16 cellular contexts compared by ENCODE assay signal in genomic region chr7:79357101-79357500, GRCh38.
DNase-seq lines count a peak whose midpoint lies in the region; ATAC-seq, FAIRE-seq and TF ChIP-seq lines count a peak whose summit lies in the region.
"Had no signal": no experiment of that assay in that cellular context is flagged by ENCODE, and none has a peak within 500 bp of the region (broad histone marks: within the 10 kb centered on the region; RNA-seq: fewer than 3 reads in every experiment).

No MANE protein-coding gene starts in this region.

- no TSS peak for BruUV-seq in Panc1 (replicated peaks; lab: Mats Ljungman, UMichigan)

- H3K4me1 ChIP-seq in heart left ventricle = peaks cover 0 to 13% (median 0%) of the 10 kb centered on the region in 12 donors
- H3K4me1 ChIP-seq in Panc1 (ENCODE audit: control insufficient read depth, insufficient read depth, low read length) = peaks cover 19% of the 10 kb centered on the region
- H3K4me1 ChIP-seq: BLaER1 treated with 17β-estradiol and CSF1 and Interleukin-3, amounts not matched to agents 10 nM and 100 nM; HAP-1 had no signal

- in situ Hi-C loops in Panc1 (cut with HindIII; ENCODE audit: low pct_unique_long_range_greater_than_20kb, low sequenced_read_pairs) = no loop called here

- ATAC-seq in heart left ventricle = peak in 3 of 4 donors; percentile 37 to 61 (median 41)
- ATAC-seq in Panc1 = no peak
- ATAC-seq: CD8-positive, alpha-beta T cell; GM12878 had no signal

- no peaks in the 10 kb centered on the region for H3K36me3 ChIP-seq in heart left ventricle
- H3K36me3 ChIP-seq in Panc1 (ENCODE audit: control insufficient read depth, insufficient read depth, low read length) = no peaks in the 10 kb centered on the region
- H3K36me3 ChIP-seq: BLaER1 treated with 17β-estradiol and CSF1 and Interleukin-3, amounts not matched to agents 10 nM and 100 nM; HAP-1 had no signal

- peaks cover 0 to 20% (median 0%) of the 10 kb centered on the region in 12 donors for H3K9me3 ChIP-seq in heart left ventricle
- peaks cover 5% of the 10 kb centered on the region; the same call in 1 of the 2 replicates for H3K9me3 ChIP-seq in Panc1 (ENCODE audit: control insufficient read depth, insufficient read depth, low read depth, low read length)
- H3K9me3 ChIP-seq: BLaER1 treated with 17β-estradiol and CSF1 and Interleukin-3, amounts not matched to agents 10 nM and 100 nM; HAP-1 had no signal

- H3K4me3 ChIP-seq in heart left ventricle (no peak overlapping the region), Panc1 (ENCODE audit: low read depth in 2 of 2, low read length in 2 of 2) (no peak overlapping the region)
- H3K4me3 ChIP-seq: BLaER1 treated with 17β-estradiol and CSF1 and Interleukin-3, amounts not matched to agents 10 nM and 100 nM; GM12878; HAP-1 had no signal

- 4 to 59% (median 57%) methylated on average over 1 of the region's 1 CpG for WGBS in heart left ventricle, 4 donors

- TF ChIP-seq POLR2A in heart left ventricle (IDR thresholded peaks at IDR 0.05) = no peak
- TF ChIP-seq POLR2A in H54 (IDR thresholded peaks at IDR 0.05; ENCODE audit: low read depth, low read length) = no peak

- no peaks in the 10 kb centered on the region for H3K27me3 ChIP-seq in heart left ventricle
- H3K27me3 ChIP-seq in Panc1 (ENCODE audit: control insufficient read depth, insufficient read depth, low read length) = no peaks in the 10 kb centered on the region
- H3K27me3 ChIP-seq: BLaER1 treated with 17β-estradiol and CSF1 and Interleukin-3, amounts not matched to agents 10 nM and 100 nM had no signal

- POLR2A ChIA-PET in Panc1 (lab: Charles Lee) = no interaction called here

- no peak for DNase-seq in heart left ventricle
- no peak for DNase-seq in cardiac septum (ENCODE audit: low spot score)
- DNase-seq in H54 (ENCODE audit: insufficient read length, low spot score) = no peak
- no peak for DNase-seq in Panc1 (ENCODE audit: low read depth, low spot score)
- peak; percentile 35 for DNase-seq in kidney tubule cell (ENCODE audit: low spot score)
- DNase-seq in MV-4-11 (lab: John Stamatoyannopoulos, UW) = no peak
- no peak for DNase-seq in NCI-H226
- DNase-seq in activated CD8-positive, alpha-beta memory T cell treated with anti-CD3 and anti-CD28 coated beads, Interleukin-2, amount 50 U/mL, for 48 hours = no peak
- DNase-seq: Calu3; CD8-positive, alpha-beta T cell; DND-41; EL; GOT3 had no signal

- TF ChIP-seq CTCF in heart left ventricle (IDR thresholded peaks at IDR 0.05) (no peak), Panc1 (IDR thresholded peaks at IDR 0.05) (no peak)

- CTCF ChIA-PET in Panc1 (lab: Charles Lee) = no interaction called here

- H3K27ac ChIP-seq in heart left ventricle (no peak overlapping the region), Panc1 (ENCODE audit: low read length) (peak overlapping the region; percentile 55; the same call in 1 of the 2 replicates)
- H3K27ac ChIP-seq: BLaER1 treated with 17β-estradiol and CSF1 and Interleukin-3, amounts not matched to agents 10 nM and 100 nM had no signal

- peak; percentile 15 for FAIRE-seq in H54 (lab: Jason Lieb, UNC)
- FAIRE-seq: GM12878 had no signal

- intact Hi-C loops in heart left ventricle (cut with DNase I) (loop anchor here in 1 of 10 donors (5.0 kb wide), 1 partner anchor 40 kb away; no protein-coding TSS in a partner anchor), cardiac septum (cut with DNase I) (no loop called here), Panc1 (cut with micrococcal nuclease; ENCODE audit: unreplicated experiment) (no loop called here)
